Comparison of ENCODE assay signal across 9 cellular contexts in the genomic region with DNA sequence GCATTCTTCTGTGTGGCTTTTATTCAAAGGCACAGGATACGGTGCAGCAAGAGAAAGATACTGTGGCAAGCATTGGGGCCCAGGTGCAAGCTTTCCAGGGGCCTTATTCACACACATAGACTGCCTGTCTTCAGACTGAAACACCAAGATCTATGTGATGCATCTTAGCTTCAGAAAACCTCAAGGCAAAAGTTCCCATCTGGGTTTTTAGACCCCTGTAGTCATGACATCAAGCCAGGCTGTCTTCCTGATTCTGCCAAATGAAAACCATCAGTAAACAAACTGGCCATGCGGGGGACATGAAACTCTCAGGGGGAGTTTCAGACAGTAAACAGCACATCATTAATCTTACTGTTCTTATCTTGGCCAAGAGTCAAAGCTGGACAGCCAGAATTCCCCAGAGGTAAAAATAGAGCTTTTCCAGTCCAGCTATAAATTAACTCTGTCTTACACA. TPM values are rescaled to one million over a fixed set of nuclear protein-coding genes. Genes with fewer than 3 reads are reported as not detected.
DNase-seq lines count a peak whose midpoint lies in the region; ATAC-seq lines count a peak whose summit lies in the region.
"Had no signal": no experiment of that assay in that cellular context is flagged by ENCODE, and none has a peak within 500 bp of the region (broad histone marks: within the 10 kb centered on the region; RNA-seq: fewer than 3 reads in every experiment).

No MANE protein-coding gene starts in this region.

- H3K36me3 ChIP-seq in mesodermal cell (ENCODE audit: control insufficient read depth, insufficient read depth, low read length), result peaks cover 14% of the 10 kb centered on the region

- H3K9me3 ChIP-seq in mesodermal cell (ENCODE audit: control insufficient read depth, low read length), result no peaks in the 10 kb centered on the region

- H3K4me1 ChIP-seq in mesodermal cell (ENCODE audit: control insufficient read depth, insufficient read depth, low read length, poor library complexity, severe bottlenecking), result peaks cover 15% of the 10 kb centered on the region

- H3K27ac ChIP-seq in mesodermal cell (ENCODE audit: low read depth, low read length, severe bottlenecking), result peak overlapping the region; percentile 3

- 92 to 100% methylated on average over 1 to 2 of the region's 2 CpGs for WGBS in mesodermal cell (ENCODE audit: insufficient coverage in 2 of 2), 2 experiments

- no peak overlapping the region for H3K4me3 ChIP-seq in mesodermal cell (ENCODE audit: extremely low read depth, insufficient read depth, low read length, poor library complexity, severe bottlenecking)

- DNase-seq in NCI-H2107 treated with DMSO at 0.1 percent for 48 hours (lab: John Stamatoyannopoulos, UW; ENCODE audit: unreplicated experiment), result no peak
- DNase-seq in activated CD4-positive, CD25-positive, alpha-beta regulatory T cell treated with anti-CD3 and anti-CD28 coated beads, Interleukin-2, amount 50 U/mL, for 72 hours, result no peak
- no peak for DNase-seq in NCI-H1694 treated with DMSO at 0.1 percent for 48 hours (lab: John Stamatoyannopoulos, UW)
- no peak for DNase-seq in activated CD4-positive, CD25-positive, alpha-beta regulatory T cell (lab: John Stamatoyannopoulos, UW)
- DNase-seq: SHP77 had no signal

- ATAC-seq in GM18499 (IDR thresholded peaks at IDR 0.05; ENCODE audit: insufficient read depth, unreplicated experiment) (peak; percentile 33), GM21423 (IDR thresholded peaks at IDR 0.05; ENCODE audit: unreplicated experiment) (peak; percentile 43), HG03469 (IDR thresholded peaks at IDR 0.05; ENCODE audit: unreplicated experiment) (peak; percentile 27)

RNA-seq across cellular contexts. Expression of a gene that starts 9.8 kb away (rescaled TPM):
- polyA plus RNA-seq in mesodermal cell (2013, experiment 1 of 2), result 1.8 TPM
- 2.9 TPM for polyA plus RNA-seq in mesodermal cell (2013, experiment 2 of 2)
